ENCODE assay signal across 17 cellular contexts in the genomic region with DNA sequence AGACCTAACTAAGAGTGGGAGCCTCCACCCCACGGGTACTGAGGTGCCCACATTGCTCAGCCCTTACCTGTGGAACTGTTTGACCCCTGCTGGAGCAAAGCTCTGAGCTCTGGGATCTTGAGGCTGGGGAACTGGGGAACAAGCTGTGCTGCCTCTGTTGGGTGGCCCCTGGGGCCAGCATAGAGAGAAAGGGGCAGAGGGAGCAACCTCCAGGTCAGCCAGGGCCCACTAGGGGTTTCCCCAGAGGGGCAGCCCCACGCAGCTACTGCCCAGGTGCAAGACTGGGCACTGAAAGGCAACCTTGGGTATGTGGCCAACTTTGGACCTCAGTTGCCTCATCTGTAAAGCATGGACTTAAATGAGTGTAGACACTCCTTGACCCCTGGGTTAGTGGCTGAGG. TPM values are rescaled to one million over a fixed set of nuclear protein-coding genes. Genes with fewer than 3 reads are reported as not detected.
DNase-seq lines count a peak whose midpoint lies in the region; ATAC-seq, FAIRE-seq and TF ChIP-seq lines count a peak whose summit lies in the region.
"Had no signal": no experiment of that assay in that cellular context is flagged by ENCODE, and none has a peak within 500 bp of the region (broad histone marks: within the 10 kb centered on the region; RNA-seq: fewer than 3 reads in every experiment).

No MANE protein-coding gene starts in this region.

- H3K9ac ChIP-seq in mammary epithelial cell (ENCODE audit: insufficient read depth, low read length) (no peak overlapping the region), PC-3 (ENCODE audit: low read length) (no peak overlapping the region), subcutaneous abdominal adipose tissue (ENCODE audit: low read length in 5 of 5) (no peak overlapping the region)

- no peaks in the 10 kb centered on the region for H3K27me3 Mint-ChIP-seq in dendritic cell treated with granulocyte-macrophage colony-stimulating factor and Interleukin-4, amounts not matched to agents 40 ng/mL and 50 ng/mL, for 4 days
- H3K27me3 Mint-ChIP-seq: CD4-positive, alpha-beta T cell had no signal

- H3F3A ChIP-seq in PC-3 (ENCODE audit: low read length, unreplicated experiment) = no peaks in the 10 kb centered on the region

- POLR2A ChIA-PET in PC-3 (lab: Charles Lee; ENCODE audit: unreplicated experiment) = no interaction called here

- dilution Hi-C loops in mammary epithelial cell (cut with HindIII; ENCODE audit: low sequenced_read_pairs) = no loop called here

- H4K20me1 ChIP-seq in mammary epithelial cell (ENCODE audit: insufficient read depth, low read length) (no peaks in the 10 kb centered on the region), PC-3 (ENCODE audit: low read length) (no peaks in the 10 kb centered on the region)

- WGBS in mammary epithelial cell (ENCODE audit: low coverage, missing lambda C conversion rate) = 100% methylated on average over 2 of the region's 2 CpGs

- H3K4me1 ChIP-seq in mammary epithelial cell (ENCODE audit: insufficient read depth, low read length) = peaks cover 7% of the 10 kb centered on the region
- H3K4me1 ChIP-seq in breast epithelium = no peaks in the 10 kb centered on the region
- H3K4me1 ChIP-seq in PC-3 (ENCODE audit: insufficient read depth, low read length) = no peaks in the 10 kb centered on the region; the same call in 1 of the 2 replicates
- H3K4me1 ChIP-seq in subcutaneous abdominal adipose tissue (ENCODE audit: control insufficient read depth in 5 of 5, insufficient read depth in 5 of 5, low read length in 5 of 5) = peaks cover 4 to 46% (median 25%) of the 10 kb centered on the region in 5 donors
- H3K4me1 ChIP-seq in SJCRH30 = no peaks in the 10 kb centered on the region

- no peak overlapping the region for H2AFZ ChIP-seq in mammary epithelial cell (ENCODE audit: low read depth, low read length)
- H2AFZ ChIP-seq in PC-3 (ENCODE audit: low read length) = no peak overlapping the region

- H3K27ac Mint-ChIP-seq in dendritic cell treated with granulocyte-macrophage colony-stimulating factor and Interleukin-4, amounts not matched to agents 40 ng/mL and 50 ng/mL, for 4 days = peak overlapping the region; percentile 0
- H3K27ac Mint-ChIP-seq: CD4-positive, alpha-beta T cell had no signal

- H3K4me3 ChIP-seq in mammary epithelial cell (replicated peaks in 1 of 3; ENCODE audit: insufficient read depth in 1 of 3, low read depth in 2 of 3, low read length in 3 of 3) (no peak overlapping the region), breast epithelium (no peak overlapping the region), PC-3 (ENCODE audit: low read length) (no peak overlapping the region), subcutaneous abdominal adipose tissue (ENCODE audit: low read depth in 1 of 5, low read length in 5 of 5) (no peak overlapping the region), SJCRH30 (no peak overlapping the region)

- DNase-seq in mammary epithelial cell (no peak), breast epithelium (ENCODE audit: low spot score in 2 of 2) (no peak), PC-3 (no peak), GM12892 (ENCODE audit: insufficient read length) (no peak), SJCRH30 (no peak)
- DNase-seq: AML-193; CD4-positive, alpha-beta T cell; DMS153; DMS79; GDM1; GOT3 had no signal

- intact Hi-C loops in mammary epithelial cell (cut with micrococcal nuclease) = no loop called here
- intact Hi-C loops in breast epithelium (cut with DNase I; ENCODE audit: low total_unique reads) = no loop called here
- intact Hi-C loops in PC-3 (cut with micrococcal nuclease) = no loop called here
- intact Hi-C loops in dendritic cell treated with granulocyte-macrophage colony-stimulating factor and Interleukin-4, amounts not matched to agents 40 ng/mL and 50 ng/mL, for 4 days (cut with micrococcal nuclease) = no loop called here

- no TSS peak for BruUV-seq in mammary epithelial cell (replicated peaks; lab: Mats Ljungman, UMichigan)
- TSS peak; percentile 3 for BruUV-seq in PC-3 (replicated peaks; lab: Mats Ljungman, UMichigan)

- H3K4me1 Mint-ChIP-seq in dendritic cell treated with granulocyte-macrophage colony-stimulating factor and Interleukin-4, amounts not matched to agents 40 ng/mL and 50 ng/mL, for 4 days (ENCODE audit: low read depth) = peaks cover 39% of the 10 kb centered on the region

- peaks cover 23% of the 10 kb centered on the region for H3K79me2 ChIP-seq in mammary epithelial cell (ENCODE audit: insufficient read depth, low read length)
- peaks cover 11% of the 10 kb centered on the region for H3K79me2 ChIP-seq in PC-3 (ENCODE audit: low read length)

- in situ Hi-C loops in mammary epithelial cell (cut with MboI; ENCODE audit: low sequenced_read_pairs in 2 of 2) = loop anchor here in 1 of 2 donors (25.0 kb wide), 1 partner anchor 229 kb away; the partner anchor contains the start of gene GMEB1

- H3K36me3 Mint-ChIP-seq in dendritic cell treated with granulocyte-macrophage colony-stimulating factor and Interleukin-4, amounts not matched to agents 40 ng/mL and 50 ng/mL, for 4 days (ENCODE audit: low read depth) = peaks cover 31% of the 10 kb centered on the region

- H3K4me2 ChIP-seq in mammary epithelial cell (ENCODE audit: insufficient read depth, low read depth, low read length) (no peak overlapping the region), PC-3 (ENCODE audit: low read length) (no peak overlapping the region)

- no peaks in the 10 kb centered on the region for H3K9me3 Mint-ChIP-seq in dendritic cell treated with granulocyte-macrophage colony-stimulating factor and Interleukin-4, amounts not matched to agents 40 ng/mL and 50 ng/mL, for 4 days
- H3K9me3 Mint-ChIP-seq: CD4-positive, alpha-beta T cell had no signal

- no peaks in the 10 kb centered on the region for H3K9me2 ChIP-seq in PC-3 (replicated peaks; ENCODE audit: low read length)

- TF ChIP-seq POLR2A in breast epithelium (IDR thresholded peaks at IDR 0.05) (no peak), GM12892 (IDR thresholded peaks at IDR 0.05; ENCODE audit: low read depth, low read length) (no peak)

- H3K36me3 ChIP-seq in mammary epithelial cell (ENCODE audit: insufficient read depth, low read length) (no peaks in the 10 kb centered on the region), breast epithelium (no peaks in the 10 kb centered on the region), PC-3 (ENCODE audit: low read depth, low read length) (no peaks in the 10 kb centered on the region), subcutaneous abdominal adipose tissue (ENCODE audit: control insufficient read depth in 5 of 5, insufficient read depth in 5 of 5, low read length in 5 of 5) (peaks cover 0 to 4% (median 0%) of the 10 kb centered on the region in 5 donors), SJCRH30 (no peaks in the 10 kb centered on the region)

- no peak for TF ChIP-seq CTCF in mammary epithelial cell (conservative IDR thresholded peaks at IDR 0.05 in 1 of 2, IDR thresholded peaks at IDR 0.05 in 1 of 2; ENCODE audit: extremely low read depth in 1 of 2, insufficient read depth in 1 of 2, low read depth in 1 of 2, low read length in 2 of 2)
- TF ChIP-seq CTCF in breast epithelium (IDR thresholded peaks at IDR 0.05) = no peak
- no peak for TF ChIP-seq CTCF in PC-3 (conservative IDR thresholded peaks at IDR 0.05; ENCODE audit: low read depth, low read length)

- CTCF ChIA-PET in mammary epithelial cell (lab: Charles Lee; ENCODE audit: low non-redundant PET) = no interaction called here
- CTCF ChIA-PET in PC-3 (lab: Charles Lee) = interaction anchor here (0.9 kb wide), 1 partner anchor 9 kb away, joined by 3 read pairs; no protein-coding TSS in a partner anchor

- H3K4me3 Mint-ChIP-seq in dendritic cell treated with granulocyte-macrophage colony-stimulating factor and Interleukin-4, amounts not matched to agents 40 ng/mL and 50 ng/mL, for 4 days = no peak overlapping the region

- no peak for ATAC-seq in PC-3
- ATAC-seq in esophagus mucosa = no peak
- ATAC-seq: HCT116 had no signal

- H3K27me3 ChIP-seq in mammary epithelial cell (ENCODE audit: insufficient read depth, low read length) = no peaks in the 10 kb centered on the region
- H3K27me3 ChIP-seq in breast epithelium = no peaks in the 10 kb centered on the region
- H3K27me3 ChIP-seq in PC-3 (ENCODE audit: low read length) = no peaks in the 10 kb centered on the region
- no peaks in the 10 kb centered on the region for H3K27me3 ChIP-seq in subcutaneous abdominal adipose tissue (ENCODE audit: control insufficient read depth in 5 of 5, insufficient read depth in 4 of 5, low read length in 5 of 5)
- no peaks in the 10 kb centered on the region for H3K27me3 ChIP-seq in SJCRH30

- H3K9me3 ChIP-seq in mammary epithelial cell (replicated peaks; ENCODE audit: insufficient read depth, low read length) (no peaks in the 10 kb centered on the region), breast epithelium (no peaks in the 10 kb centered on the region), PC-3 (ENCODE audit: low read length) (no peaks in the 10 kb centered on the region), subcutaneous abdominal adipose tissue (ENCODE audit: control insufficient read depth in 5 of 5, low read length in 5 of 5) (no peaks in the 10 kb centered on the region), SJCRH30 (replicated peaks) (no peaks in the 10 kb centered on the region)

- no peak for FAIRE-seq in GM12892 (lab: Jason Lieb, UNC)
- FAIRE-seq: A204.1 had no signal

- H3K27ac ChIP-seq in mammary epithelial cell (ENCODE audit: insufficient read depth, low read depth, low read length) (peak overlapping the region; percentile 1), breast epithelium (no peak overlapping the region), PC-3 (ENCODE audit: low read length) (no peak overlapping the region), subcutaneous abdominal adipose tissue (ENCODE audit: low read depth, low read length) (peak overlapping the region; percentile 1), SJCRH30 (no peak overlapping the region)
- H3K27ac ChIP-seq: C4-2B had no signal

RNA-seq across cellular contexts. Expression of gene EPB41, which starts 23.5 kb away (rescaled TPM):
- total RNA-seq in mammary epithelial cell = 10 to 100 TPM; 20.6 to 23.7 TPM
- polyA plus RNA-seq in mammary epithelial cell = 9.6 TPM
- polyA minus RNA-seq in mammary epithelial cell = 27.8 TPM
- 10 to 100 TPM; 36.2 to 67.2 (median 51.8) TPM for total RNA-seq in breast epithelium
- total RNA-seq in PC-3 (2014; rRNA removed) = 41.5 and 44.9 TPM in 2 replicates
- 19.1 TPM for polyA plus RNA-seq in GM12892 (2012; ENCODE audit: missing spikeins)
- 33.0 TPM for total RNA-seq in esophagus mucosa
- 67.1 and 68.9 TPM in 2 replicates for total RNA-seq in SJCRH30 (2014; rRNA removed; shearing (Covaris generic))

Comparison
In these comparisons a context has a peak if more than half of its experiments do, and no peak if none do; other contexts are left out.
1. H3K27ac ChIP-seq: peak in mammary epithelial cell (single experiment) and subcutaneous abdominal adipose tissue (single experiment); none in breast epithelium (0 of 2), PC-3 (single experiment) and SJCRH30 (single experiment).